ENCODE assay signal across 21 cellular contexts in the genomic region with DNA sequence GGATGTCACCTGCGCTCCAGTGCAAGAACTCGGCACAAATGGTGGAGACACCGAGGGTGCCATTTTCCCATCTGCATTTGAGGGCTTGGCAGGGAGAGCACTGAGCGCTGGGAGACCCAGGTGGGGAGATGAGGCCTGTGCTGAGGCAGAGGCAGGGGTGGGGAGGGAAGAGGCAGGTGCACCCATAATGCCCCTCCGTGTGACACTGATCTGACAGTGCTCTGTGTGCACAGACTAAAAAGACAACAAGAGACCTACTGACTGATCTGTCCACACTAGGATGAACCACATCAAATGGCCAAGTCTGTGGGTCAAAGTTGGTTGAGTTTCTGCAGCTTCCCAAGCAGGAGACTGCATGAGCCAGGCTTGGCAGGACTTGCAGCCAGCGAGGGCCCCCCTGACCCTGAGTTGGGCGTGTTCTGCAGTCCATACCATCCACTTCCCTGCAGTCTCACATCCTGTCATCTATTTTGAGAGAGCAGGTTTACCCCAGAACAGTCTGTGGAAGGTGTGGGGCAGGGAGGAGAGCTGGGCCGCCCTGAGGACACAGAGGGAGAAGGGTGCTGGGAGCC. TPM values are rescaled to one million over a fixed set of nuclear protein-coding genes. Genes with fewer than 3 reads are reported as not detected.
A peak's percentile ranks its signal among the peaks of the same experiment; 100 is the strongest.
DNase-seq lines count a peak whose midpoint lies in the region; ATAC-seq and TF ChIP-seq lines count a peak whose summit lies in the region.
"Had no signal": no experiment of that assay in that cellular context is flagged by ENCODE, and none has a peak within 500 bp of the region (broad histone marks: within the 10 kb centered on the region; RNA-seq: fewer than 3 reads in every experiment).

No MANE protein-coding gene starts in this region.

- no peak overlapping the region for H3K23ac ChIP-seq in H9 (ENCODE audit: insufficient read length, low read depth, low read length)

- H3K4me3 ChIP-seq in BLaER1 treated with 17β-estradiol and CSF1 and Interleukin-3, amounts not matched to agents 10 nM and 100 nM: no peak overlapping the region
- H3K4me3 ChIP-seq: coronary artery, Peyer's patch, right atrium auricular region, suprapubic skin had no signal

- no peak overlapping the region for H3K14ac ChIP-seq in H9 (ENCODE audit: insufficient read depth, low read length)

- H3K4me1 Mint-ChIP-seq in H9 (peaks cover 32 to 34% of the 10 kb centered on the region in 2 experiments), brain (peaks cover 50% of the 10 kb centered on the region), nephron progenitor cell (peaks cover 22% of the 10 kb centered on the region)

- no peaks in the 10 kb centered on the region for H3K79me1 ChIP-seq in H9 (ENCODE audit: insufficient read depth, low read depth, low read length, poor library complexity, severe bottlenecking)

- H4K5ac ChIP-seq in H9 (ENCODE audit: insufficient read length, low read depth, low read length): no peak overlapping the region

- H2BK15ac ChIP-seq in H9 (ENCODE audit: low read depth, low read length): no peak overlapping the region

- H3K9me3 Mint-ChIP-seq in H9: no peaks in the 10 kb centered on the region
- no peaks in the 10 kb centered on the region for H3K9me3 Mint-ChIP-seq in brain
- no peaks in the 10 kb centered on the region for H3K9me3 Mint-ChIP-seq in nephron progenitor cell
- H3K9me3 Mint-ChIP-seq: activated T-helper 17 cell treated with anti-CD3 and anti-CD28 coated beads, Interleukin-2, amount 50 U/mL, for 72 hours; neural crest cell; T-cell had no signal

- H3K9me3 ChIP-seq in BLaER1 treated with 17β-estradiol and CSF1 and Interleukin-3, amounts not matched to agents 10 nM and 100 nM (replicated peaks in 1 of 11): no peaks in the 10 kb centered on the region
- H3K9me3 ChIP-seq in H9 (ENCODE audit: control insufficient read depth, low read depth, low read length): no peaks in the 10 kb centered on the region
- H3K9me3 ChIP-seq: Peyer's patch, right atrium auricular region, suprapubic skin had no signal

- H3K36me3 ChIP-seq in BLaER1 treated with 17β-estradiol and CSF1 and Interleukin-3, amounts not matched to agents 10 nM and 100 nM: peaks cover 28 to 42% (median 34%) of the 10 kb centered on the region in 11 experiments
- H3K36me3 ChIP-seq: right atrium auricular region had no signal

- H2BK120ac ChIP-seq in H9 (ENCODE audit: low read depth, low read length, poor library complexity, severe bottlenecking): no peak overlapping the region

- no peak overlapping the region for H2BK20ac ChIP-seq in H9 (ENCODE audit: low read depth, low read length, poor library complexity, severe bottlenecking)

- H3K18ac ChIP-seq in H9 (ENCODE audit: insufficient read length, low read depth, low read length): no peak overlapping the region

- TF ChIP-seq CTCF in H9 (conservative IDR thresholded peaks at IDR 0.05) (no peak), brain (conservative IDR thresholded peaks at IDR 0.05) (no peak), nephron progenitor cell (IDR thresholded peaks at IDR 0.05) (no peak)

- no peak overlapping the region for H4K91ac ChIP-seq in H9 (ENCODE audit: insufficient read length, low read depth, low read length)

- H3K27me3 Mint-ChIP-seq in H9 (ENCODE audit: low read depth) (no peaks in the 10 kb centered on the region), brain (no peaks in the 10 kb centered on the region), nephron progenitor cell (ENCODE audit: low read depth, poor library complexity) (no peaks in the 10 kb centered on the region)
- H3K27me3 Mint-ChIP-seq: activated T-helper 17 cell treated with anti-CD3 and anti-CD28 coated beads, Interleukin-2, amount 50 U/mL, for 72 hours; T-cell had no signal

- H3K36me3 Mint-ChIP-seq in H9 (ENCODE audit: insufficient read depth in 1 of 3, low read depth in 3 of 3) (0 out of 7 replicates have a peak, but pooled peaks cover 0 to 4% (median 2%) of the 10 kb centered on the region in 3 experiments), brain (peaks cover 10% of the 10 kb centered on the region), nephron progenitor cell (ENCODE audit: low read depth) (peaks cover 10% of the 10 kb centered on the region)

- H3T11ph ChIP-seq in H9 (ENCODE audit: low read length): no peak overlapping the region

- H3K27ac ChIP-seq in BLaER1 treated with 17β-estradiol and CSF1 and Interleukin-3, amounts not matched to agents 10 nM and 100 nM: no peak overlapping the region
- no peak overlapping the region for H3K27ac ChIP-seq in H9 (ENCODE audit: insufficient read length, low read depth, low read length)
- H3K27ac ChIP-seq: epithelial cell of prostate, right atrium auricular region, suprapubic skin had no signal

- H3K4ac ChIP-seq in H9 (ENCODE audit: low read depth, low read length): no peak overlapping the region

- peaks cover 95 to 100% (median 99%) of the 10 kb centered on the region in 11 experiments for H4K20me1 ChIP-seq in BLaER1 treated with 17β-estradiol and CSF1 and Interleukin-3, amounts not matched to agents 10 nM and 100 nM
- H4K20me1 ChIP-seq in H9 (ENCODE audit: control insufficient read depth, insufficient read depth, insufficient read length): no peaks in the 10 kb centered on the region

- H3K9ac ChIP-seq in BLaER1 treated with 17β-estradiol and CSF1 and Interleukin-3, amounts not matched to agents 10 nM and 100 nM: peak overlapping the region in 2 of 11 experiments; percentile 39 to 50; a peak in 2 of 22 replicates
- no peak overlapping the region for H3K9ac ChIP-seq in H9 (ENCODE audit: extremely low read depth, insufficient read length, low read length)

- ATAC-seq in HG03025 (IDR thresholded peaks at IDR 0.05; ENCODE audit: low FRiP score, unreplicated experiment) (no peak), GM19324 (IDR thresholded peaks at IDR 0.05; ENCODE audit: low FRiP score, unreplicated experiment) (no peak)
- ATAC-seq: activated T-helper 17 cell treated with anti-CD3 and anti-CD28 coated beads, Interleukin-2, amount 50 U/mL, for 72 hours; T-cell had no signal

- H3K4me3 Mint-ChIP-seq in H9 (no peak overlapping the region), brain (no peak overlapping the region), nephron progenitor cell (no peak overlapping the region)
- H3K4me3 Mint-ChIP-seq: activated T-helper 17 cell treated with anti-CD3 and anti-CD28 coated beads, Interleukin-2, amount 50 U/mL, for 72 hours; neural crest cell; T-cell had no signal

- no peak overlapping the region for H2AK5ac ChIP-seq in H9 (ENCODE audit: insufficient read length, low read length)

- H3K23me2 ChIP-seq in H9 (ENCODE audit: insufficient read length, low read depth, low read length, poor library complexity, severe bottlenecking): no peaks in the 10 kb centered on the region

- no peak overlapping the region for H3K56ac ChIP-seq in H9 (ENCODE audit: insufficient read length, low read depth, low read length)

- peak overlapping the region in 2 of 3 experiments; percentile 49 to 53; a peak in 3 of 7 replicates for H3K27ac Mint-ChIP-seq in H9
- peak overlapping the region; percentile 48 to 85 (median 61) for H3K27ac Mint-ChIP-seq in brain
- peak overlapping the region; percentile 61 for H3K27ac Mint-ChIP-seq in nephron progenitor cell
- H3K27ac Mint-ChIP-seq: activated T-helper 17 cell treated with anti-CD3 and anti-CD28 coated beads, Interleukin-2, amount 50 U/mL, for 72 hours; T-cell had no signal

- H2BK12ac ChIP-seq in H9 (ENCODE audit: insufficient read length, low read depth, low read length): no peak overlapping the region

- H3K4me1 ChIP-seq in BLaER1 treated with 17β-estradiol and CSF1 and Interleukin-3, amounts not matched to agents 10 nM and 100 nM: peaks cover 49 to 96% (median 76%) of the 10 kb centered on the region in 10 experiments
- no peaks in the 10 kb centered on the region for H3K4me1 ChIP-seq in H9 (ENCODE audit: insufficient read depth, low read length)

- no peak overlapping the region for H2AFZ ChIP-seq in H9 (ENCODE audit: low read length)

- no CpG with 5 or more reads among the region's 8 CpGs for WGBS in H9 (ENCODE audit: extremely low coverage, insufficient read length, low lambda C conversion rate)

- DNase-seq in H9 (no peak), nephron progenitor cell (no peak), activated gamma-delta T cell treated with Interleukin-2 at 50 U/mL for 16 hours (no peak), retina (no peak)
- DNase-seq: AML-193; anterior cingulate cortex; NCI-H2107; NCI-H526 treated with DMSO at 0.1 percent for 48 hours; Peyer's patch; stimulated activated CD4-positive, alpha-beta T cell treated with anti-CD3 and anti-CD28 coated beads, Interleukin-1b, Interleukin-23, amount 100 ng/mL, for 48 hours; T-cell had no signal

- no peak overlapping the region for H2BK5ac ChIP-seq in H9 (ENCODE audit: insufficient read length, low read length)

- H4K8ac ChIP-seq in H9 (replicated peaks; ENCODE audit: insufficient read length, low read depth, low read length): no peak overlapping the region

- H3K4me2 ChIP-seq in BLaER1 treated with 17β-estradiol and CSF1 and Interleukin-3, amounts not matched to agents 10 nM and 100 nM: peak overlapping the region; percentile 50 to 98 (median 89)
- no peak overlapping the region for H3K4me2 ChIP-seq in H9 (ENCODE audit: insufficient read depth, insufficient read length, low read length)

- no peaks in the 10 kb centered on the region for H3K79me2 ChIP-seq in H9 (ENCODE audit: insufficient read depth, low read length)

- peaks cover 0 to 3% (median 0%) of the 10 kb centered on the region in 11 experiments; a peak in 1 of 22 replicates for H3K27me3 ChIP-seq in BLaER1 treated with 17β-estradiol and CSF1 and Interleukin-3, amounts not matched to agents 10 nM and 100 nM
- H3K27me3 ChIP-seq in H9 (ENCODE audit: insufficient read depth, low read length): no peaks in the 10 kb centered on the region
- H3K27me3 ChIP-seq: Peyer's patch, right atrium auricular region, suprapubic skin had no signal

RNA-seq across cellular contexts. Expression of a gene that starts 41.9 kb away (rescaled TPM):
- 13.7 and 14.3 TPM in 2 replicates for total RNA-seq in H9 (2021)
- polyA plus RNA-seq in brain (ENCODE audit: insufficient read depth, low read depth, low replicate concordance): 43.2 TPM
